In the genomic region with DNA sequence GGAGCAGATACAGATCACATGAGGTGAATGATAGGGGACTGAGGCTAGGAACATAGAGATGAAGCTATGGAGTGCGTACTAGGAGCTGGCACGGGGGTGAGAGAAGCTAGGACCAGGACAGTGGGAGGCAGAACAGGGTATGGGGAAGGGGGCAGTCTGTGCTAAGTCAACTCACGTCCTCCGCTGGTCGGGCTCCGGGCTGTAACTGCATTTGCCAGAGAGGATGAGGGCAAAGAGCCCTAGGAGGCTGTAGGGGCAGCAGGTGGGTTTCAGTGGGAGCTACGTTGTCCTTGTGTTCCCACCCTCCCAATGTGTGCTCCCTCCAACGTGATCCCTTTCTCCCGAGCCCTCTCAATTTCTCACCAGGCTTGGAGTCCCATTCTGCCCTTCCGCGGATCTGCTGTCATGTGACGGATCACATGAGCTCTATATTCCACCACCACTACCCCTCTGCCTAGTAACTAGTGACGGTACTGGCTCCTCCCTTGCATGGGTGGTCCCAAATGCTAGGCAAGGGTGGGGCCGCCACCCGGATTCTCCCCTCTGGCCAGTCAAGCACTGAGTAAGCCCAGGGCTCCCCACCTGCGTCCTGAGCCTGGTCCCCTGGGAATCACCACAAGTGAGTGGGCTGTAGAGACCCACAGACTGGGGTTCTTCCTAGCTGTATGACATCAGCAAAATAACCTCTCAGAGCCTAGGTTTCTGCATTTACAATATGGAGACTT, we compare ENCODE assay signal across 8 cellular contexts. TPM values are rescaled to one million over a fixed set of nuclear protein-coding genes. Genes with fewer than 3 reads are reported as not detected.
DNase-seq lines count a peak whose midpoint lies in the region; ATAC-seq and TF ChIP-seq lines count a peak whose summit lies in the region.

A gene (minus strand): TSS at position 402 of the 725 bp plus-strand sequence. CDS start 22 bp downstream, at position 380.

- ATAC-seq in GM19351 (IDR thresholded peaks at IDR 0.05; ENCODE audit: unreplicated experiment) (peak; percentile 98), HG03520 (IDR thresholded peaks at IDR 0.05; ENCODE audit: unreplicated experiment) (peak; percentile 99)

- no peak within 1 kb of the TSS for H3K4me3 Mint-ChIP-seq in activated CD4-positive, alpha-beta T cell treated with anti-CD3 and anti-CD28 coated beads, Interleukin-2, amount 10 ng/mL, durations not matched to agents 24 days and 14 days

- no peaks in the 10 kb centered on the region for H3K27me3 Mint-ChIP-seq in activated CD4-positive, alpha-beta T cell treated with anti-CD3 and anti-CD28 coated beads, Interleukin-2, amount 10 ng/mL, durations not matched to agents 24 days and 14 days

- DNase-seq in C1 segment of cervical spinal cord (lab: John Stamatoyannopoulos, UW), result peak; percentile 51 to 97 (median 87)
- DNase-seq in NCI-H526 treated with DMSO at 0.1 percent for 48 hours (lab: John Stamatoyannopoulos, UW), result peak; percentile 94
- DNase-seq in activated CD4-positive, alpha-beta T cell treated with anti-CD3 and anti-CD28 coated beads, Interleukin-2, amount 10 ng/mL, durations not matched to agents 24 days and 14 days, result peak; percentile 98
- peak; percentile 96 for DNase-seq in coronary artery (ENCODE audit: low spot score)
- peak; percentile 97 for DNase-seq in left kidney (ENCODE audit: low read depth, low spot score)
- peak; percentile 83 to 88 for DNase-seq in stimulated activated CD4-positive, alpha-beta T cell treated with anti-CD3 and anti-CD28 coated beads, Interleukin-2, amount 100 ng/mL, for 24 hours

- intact Hi-C loops in activated CD4-positive, alpha-beta T cell treated with anti-CD3 and anti-CD28 coated beads, Interleukin-2, amount 10 ng/mL, durations not matched to agents 24 days and 14 days (cut with micrococcal nuclease), result loop anchor here (1.0 to 2.0 kb wide), 4 partner anchors 8 to 64 kb away; a partner anchor contains a TSS

- TF ChIP-seq CTCF in coronary artery (IDR thresholded peaks at IDR 0.05), result no peak

- no peak within 1 kb of the TSS for H3K27ac Mint-ChIP-seq in activated CD4-positive, alpha-beta T cell treated with anti-CD3 and anti-CD28 coated beads, Interleukin-2, amount 10 ng/mL, durations not matched to agents 24 days and 14 days

- H3K4me1 Mint-ChIP-seq in activated CD4-positive, alpha-beta T cell treated with anti-CD3 and anti-CD28 coated beads, Interleukin-2, amount 10 ng/mL, durations not matched to agents 24 days and 14 days, result peaks cover 3% of the 10 kb centered on the region

- peaks cover 22% of the 10 kb centered on the region for H3K36me3 Mint-ChIP-seq in activated CD4-positive, alpha-beta T cell treated with anti-CD3 and anti-CD28 coated beads, Interleukin-2, amount 10 ng/mL, durations not matched to agents 24 days and 14 days (ENCODE audit: low read depth)

- H3K9me3 Mint-ChIP-seq in activated CD4-positive, alpha-beta T cell treated with anti-CD3 and anti-CD28 coated beads, Interleukin-2, amount 10 ng/mL, durations not matched to agents 24 days and 14 days, result no peaks in the 10 kb centered on the region

- H3K4me3 ChIP-seq in coronary artery, result peak within 1 kb of the TSS; percentile 96

- peak within 1 kb of the TSS; percentile 85 to 95 for H3K27ac ChIP-seq in coronary artery

RNA-seq across cellular contexts. Expression of the gene that starts here (rescaled TPM):
- total RNA-seq in activated CD4-positive, alpha-beta T cell treated with anti-CD3 and anti-CD28 coated beads, Interleukin-2, amount 10 ng/mL, durations not matched to agents 24 days and 14 days, result 32.2 and 35.2 TPM in 2 replicates

Comparison
In these comparisons a context has a peak if more than half of its experiments do, and no peak if none do; other contexts are left out.
1. Peak in every context shown above with its lines: DNase-seq, ATAC-seq, H3K4me3 ChIP-seq and H3K27ac ChIP-seq.